Comparison of ENCODE assay signal across 11 cellular contexts in the genomic region with DNA sequence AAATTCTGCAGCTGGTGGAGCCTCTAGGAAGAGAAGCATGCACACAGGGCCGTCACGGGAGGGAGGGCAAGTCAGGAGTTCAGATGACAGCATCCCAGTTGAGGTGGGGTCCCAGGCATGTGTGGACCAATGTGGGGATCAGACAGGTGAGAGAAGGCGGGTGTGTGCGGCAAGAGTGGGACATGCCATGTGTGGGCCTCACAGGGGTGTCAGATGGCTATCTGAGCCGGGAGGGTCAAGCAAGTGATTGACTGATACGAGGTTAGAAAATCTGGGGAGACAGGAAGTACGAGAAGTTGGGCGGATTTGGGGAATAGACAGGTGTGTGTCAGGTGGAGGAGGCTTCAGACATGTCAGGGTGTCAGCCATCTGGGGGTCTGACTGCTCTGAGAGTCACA. TPM values are rescaled to one million over a fixed set of nuclear protein-coding genes. Genes with fewer than 3 reads are reported as not detected.
DNase-seq lines count a peak whose midpoint lies in the region; ATAC-seq and TF ChIP-seq lines count a peak whose summit lies in the region.
"Had no signal": no experiment of that assay in that cellular context is flagged by ENCODE, and none has a peak within 500 bp of the region (broad histone marks: within the 10 kb centered on the region; RNA-seq: fewer than 3 reads in every experiment).

No MANE protein-coding gene starts in this region.

- H3K27ac ChIP-seq in aorta (ENCODE audit: low read depth in 1 of 2, low read length in 2 of 2): no peak overlapping the region
- H3K27ac ChIP-seq: tibial nerve had no signal

- H3K4me1 Mint-ChIP-seq in Calu3 (ENCODE audit: low read depth, unreplicated experiment): peaks cover 23% of the 10 kb centered on the region
- peaks cover 18% of the 10 kb centered on the region for H3K4me1 Mint-ChIP-seq in central memory CD8-positive, alpha-beta T cell
- peaks cover 12% of the 10 kb centered on the region for H3K4me1 Mint-ChIP-seq in neural crest cell

- H3K9me3 ChIP-seq in NT2/D1 (ENCODE audit: insufficient read depth, low read length): no peaks in the 10 kb centered on the region
- no peaks in the 10 kb centered on the region for H3K9me3 ChIP-seq in aorta (ENCODE audit: control insufficient read depth, low read length)
- H3K9me3 ChIP-seq: tibial nerve had no signal

- H3K9ac ChIP-seq in NT2/D1 (ENCODE audit: insufficient read length, low read depth): peak overlapping the region; percentile 64

- intact Hi-C loops in Calu3 (cut with micrococcal nuclease; ENCODE audit: unreplicated experiment) (no loop called here), aorta (cut with DNase I) (no loop called here)

- H3K4me3 Mint-ChIP-seq in Calu3 (ENCODE audit: low read depth, unreplicated experiment) (peak overlapping the region; percentile 72), neural crest cell (peak overlapping the region; percentile 83)
- H3K4me3 Mint-ChIP-seq in central memory CD8-positive, alpha-beta T cell: peak overlapping the region; percentile 79

- H3K27ac Mint-ChIP-seq in Calu3 (ENCODE audit: unreplicated experiment) (no peak overlapping the region), neural crest cell (ENCODE audit: unreplicated experiment) (no peak overlapping the region)
- peak overlapping the region; percentile 71 for H3K27ac Mint-ChIP-seq in central memory CD8-positive, alpha-beta T cell (ENCODE audit: low read depth)

- H3K4me1 ChIP-seq in NT2/D1 (ENCODE audit: insufficient read depth, insufficient read length): peaks cover 5% of the 10 kb centered on the region
- no peaks in the 10 kb centered on the region for H3K4me1 ChIP-seq in aorta (ENCODE audit: control insufficient read depth in 1 of 2, insufficient read depth in 2 of 2, low read length in 2 of 2)

- TF ChIP-seq CTCF in Calu3 (IDR thresholded peaks at IDR 0.05; ENCODE audit: unreplicated experiment) (no peak), neural crest cell (conservative IDR thresholded peaks at IDR 0.05) (no peak)

- H3K4me3 ChIP-seq in NT2/D1 (ENCODE audit: insufficient read length, low read depth): peak overlapping the region; percentile 19
- no peak overlapping the region for H3K4me3 ChIP-seq in aorta (ENCODE audit: low read length in 2 of 2)

- WGBS in aorta, 2 donors: 87 to 91% methylated on average over 8 of the region's 8 CpGs

- H3K27me3 ChIP-seq in NT2/D1 (ENCODE audit: insufficient read depth, insufficient read length) (peaks cover 4% of the 10 kb centered on the region), aorta (ENCODE audit: control insufficient read depth in 1 of 2, insufficient read depth in 2 of 2, low read length in 1 of 2) (no peaks in the 10 kb centered on the region)

- BruUV-seq in Calu3 (replicated peaks; lab: Mats Ljungman, UMichigan): no TSS peak

- H3K9me3 Mint-ChIP-seq in Calu3 (ENCODE audit: low read depth, unreplicated experiment) (no peaks in the 10 kb centered on the region), neural crest cell (no peaks in the 10 kb centered on the region)
- no peaks in the 10 kb centered on the region for H3K9me3 Mint-ChIP-seq in central memory CD8-positive, alpha-beta T cell

- peaks cover 52% of the 10 kb centered on the region for H3K27me3 Mint-ChIP-seq in Calu3 (ENCODE audit: unreplicated experiment)
- no peaks in the 10 kb centered on the region for H3K27me3 Mint-ChIP-seq in central memory CD8-positive, alpha-beta T cell
- peaks cover 28% of the 10 kb centered on the region for H3K27me3 Mint-ChIP-seq in neural crest cell (ENCODE audit: low read depth)

- CTCF ChIA-PET in Calu3 (lab: Charles Lee): no interaction called here

- ATAC-seq in central memory CD8-positive, alpha-beta T cell (replicated peaks; ENCODE audit: extremely low read depth, poor library complexity, severe bottlenecking): no peak
- no peak for ATAC-seq in HG02571 (IDR thresholded peaks at IDR 0.05; ENCODE audit: unreplicated experiment)
- no peak for ATAC-seq in aorta (ENCODE audit: low FRiP score)

- H3K36me3 Mint-ChIP-seq in Calu3 (ENCODE audit: insufficient read depth, unreplicated experiment) (peaks cover 7% of the 10 kb centered on the region), neural crest cell (ENCODE audit: low read depth) (no peaks in the 10 kb centered on the region)
- no peaks in the 10 kb centered on the region for H3K36me3 Mint-ChIP-seq in central memory CD8-positive, alpha-beta T cell (ENCODE audit: insufficient read depth)

- no peaks in the 10 kb centered on the region for H3K36me3 ChIP-seq in NT2/D1 (ENCODE audit: insufficient read depth, insufficient read length, low read length)
- H3K36me3 ChIP-seq in aorta (ENCODE audit: control insufficient read depth in 1 of 2, insufficient read depth in 2 of 2, low read length in 1 of 2): no peaks in the 10 kb centered on the region

- DNase-seq in Calu3: no peak
- DNase-seq in NT2/D1 (ENCODE audit: low read depth, low spot score): no peak
- DNase-seq in central memory CD8-positive, alpha-beta T cell (ENCODE audit: low spot score in 2 of 2): no peak
- DNase-seq in neural crest cell (ENCODE audit: low read depth, low spot score): no peak
- DNase-seq in aorta: no peak
- DNase-seq in NK-92 treated with Interleukin-12 subunit alpha and Interleukin-12 subunit beta, amount 100 ng/mL, for 24 hours (lab: John Stamatoyannopoulos, UW): no peak
- DNase-seq in GOT3 (lab: John Stamatoyannopoulos, UW): no peak
- DNase-seq: SHP77 had no signal

RNA-seq across cellular contexts. Expression of a gene that starts 8.9 kb away (rescaled TPM):
- total RNA-seq in Calu3 (2022) (not detected in 2 replicates), neural crest cell (0.43 and 0.58 TPM in 2 replicates), aorta (1 to 10 TPM; 4.1 to 9.8 TPM)
- 1 to 10 TPM in 1 of 2 donors, under 1 TPM in 1; 0.54 to 4.1 TPM for polyA plus RNA-seq in aorta

RNA-seq across cellular contexts. Expression of a gene that starts 14.3 kb away (rescaled TPM):
- total RNA-seq in Calu3 (2022) (31.4 and 32.8 TPM in 2 replicates), neural crest cell (10.6 and 11.8 TPM in 2 replicates), aorta (10 to 100 TPM; 14.5 to 19.6 TPM)
- 10 to 100 TPM; 10.3 to 32.0 TPM for polyA plus RNA-seq in aorta

RNA-seq across cellular contexts. Expression of a gene that starts 16.3 kb away (rescaled TPM):
- 1.4 and 1.5 TPM in 2 replicates for total RNA-seq in Calu3 (2022)
- 1.1 and 1.5 TPM in 2 replicates for total RNA-seq in neural crest cell
- total RNA-seq in aorta: 1 to 10 TPM; 1.0 to 5.4 TPM
- polyA plus RNA-seq in aorta: 1 to 10 TPM in 1 of 2 donors, under 1 TPM in 1; 0.38 to 1.3 TPM

RNA-seq across cellular contexts. Expression of a gene that starts 28.6 kb away (rescaled TPM):
- total RNA-seq in Calu3 (2022): 3.4 and 5.4 TPM in 2 replicates
- total RNA-seq in neural crest cell: 11.2 and 12.0 TPM in 2 replicates
- total RNA-seq in aorta: 10 to 100 TPM; 19.6 to 26.1 TPM
- 10 to 100 TPM in 1 of 2 donors, 1 to 10 TPM in 1; 1.9 to 11.3 TPM for polyA plus RNA-seq in aorta
- total RNA-seq: skeletal muscle tissue had no signal

RNA-seq across cellular contexts. Expression of a gene that starts 29.3 kb away (rescaled TPM):
- total RNA-seq in Calu3 (2022) (0.40 and 0.64 TPM in 2 replicates), neural crest cell (1.4 and 2.2 TPM in 2 replicates), aorta (1 to 10 TPM; 3.3 to 4.7 TPM)
- 1 to 10 TPM in 1 of 2 donors, under 1 TPM in 1; 0.50 to 6.9 TPM for polyA plus RNA-seq in aorta
- total RNA-seq: skeletal muscle tissue, tibial nerve had no signal
